15 cellular contexts compared by ENCODE assay signal in genomic region chr18:27861539-27861938, GRCh38.
A peak's percentile ranks its signal among the peaks of the same experiment; 100 is the strongest.
DNase-seq lines count a peak whose midpoint lies in the region; ATAC-seq and TF ChIP-seq lines count a peak whose summit lies in the region.
"Had no signal": no experiment of that assay in that cellular context is flagged by ENCODE, and none has a peak within 500 bp of the region (broad histone marks: within the 10 kb centered on the region; RNA-seq: fewer than 3 reads in every experiment).

No MANE protein-coding gene starts in this region.

- H3K4me3 ChIP-seq in DND-41 (ENCODE audit: low read depth in 1 of 2, low read length in 2 of 2) (no peak overlapping the region), left ventricle myocardium inferior (no peak overlapping the region), MG63 (no peak overlapping the region)
- H3K4me3 ChIP-seq: lower lobe of right lung, skin epidermis had no signal

- DNase-seq in DND-41 (no peak), NCI-H1930 (lab: John Stamatoyannopoulos, UW) (peak; percentile 96 to 97), NCI-H526 (lab: John Stamatoyannopoulos, UW) (peak; percentile 75 to 77), left ventricle myocardium inferior (no peak), germinal center (ENCODE audit: low spot score) (no peak), MG63 (no peak)
- DNase-seq: activated CD8-positive, alpha-beta memory T cell treated with anti-CD3 and anti-CD28 coated beads, Interleukin-2, amount 10 ng/mL, durations not matched to agents 7 days and 5 days; activated naive CD4-positive, alpha-beta T cell treated with anti-CD3 and anti-CD28 coated beads, Interleukin-2, amount 50 U/mL, for 16 hours; GOT3; lower lobe of right lung had no signal

- no peak overlapping the region for H2AFZ ChIP-seq in DND-41 (ENCODE audit: low read depth, low read length)

- H3K9me3 ChIP-seq in DND-41 (ENCODE audit: insufficient read depth, low read length, severe bottlenecking) (no peaks in the 10 kb centered on the region), left ventricle myocardium inferior (replicated peaks) (no peaks in the 10 kb centered on the region), MG63 (no peaks in the 10 kb centered on the region)
- H3K9me3 ChIP-seq: lower lobe of right lung had no signal

- intact Hi-C loops in left ventricle myocardium inferior (cut with micrococcal nuclease) = no loop called here

- H3K9ac ChIP-seq in DND-41 (ENCODE audit: low read depth, low read length) = no peak overlapping the region
- H3K9ac ChIP-seq: KMS-11 had no signal

- H3K79me2 ChIP-seq in DND-41 (ENCODE audit: insufficient read depth, low read length) = no peaks in the 10 kb centered on the region

- 0 out of 2 replicates have a peak overlapping the region, but pooled peaks have one; percentile 50 for H3K4me2 ChIP-seq in DND-41 (ENCODE audit: insufficient read depth, low read length)

- H3K4me1 ChIP-seq in DND-41 (ENCODE audit: insufficient read depth, low read length) (peaks cover 25% of the 10 kb centered on the region), left ventricle myocardium inferior (peaks cover 43% of the 10 kb centered on the region)
- H3K4me1 ChIP-seq: lower lobe of right lung had no signal

- TF ChIP-seq CTCF in DND-41 (IDR thresholded peaks at IDR 0.05; ENCODE audit: borderline replicate concordance, extremely low read depth, low read length, poor library complexity, severe bottlenecking) = no peak
- TF ChIP-seq CTCF in left ventricle myocardium inferior (IDR thresholded peaks at IDR 0.05; ENCODE audit: borderline replicate concordance) = no peak

- H3K27me3 ChIP-seq in DND-41 (ENCODE audit: insufficient read depth, low read length, poor library complexity) (no peaks in the 10 kb centered on the region), left ventricle myocardium inferior (ENCODE audit: low read depth) (no peaks in the 10 kb centered on the region), MG63 (no peaks in the 10 kb centered on the region)

- H4K20me1 ChIP-seq in DND-41 (ENCODE audit: insufficient read depth, low read length) = no peaks in the 10 kb centered on the region

- H3K27ac ChIP-seq in DND-41 (ENCODE audit: low read length) (0 out of 2 replicates have a peak overlapping the region, but pooled peaks have one; percentile 27), left ventricle myocardium inferior (replicated peaks) (peak overlapping the region; percentile 60)
- H3K27ac ChIP-seq: C4-2B, KMS-11, lower lobe of right lung, skin epidermis had no signal

- ATAC-seq in DND-41 (ENCODE audit: insufficient read depth, low read depth) (no peak), HG02798 (IDR thresholded peaks at IDR 0.05; ENCODE audit: poor library complexity, unreplicated experiment) (no peak), GM21515 (IDR thresholded peaks at IDR 0.05; ENCODE audit: unreplicated experiment) (no peak)
- ATAC-seq: activated CD8-positive, alpha-beta memory T cell treated with anti-CD3 and anti-CD28 coated beads, Interleukin-2, amount 10 ng/mL, durations not matched to agents 7 days and 5 days; lower lobe of right lung had no signal

- H3K36me3 ChIP-seq in DND-41 (ENCODE audit: insufficient read depth, low read length) = no peaks in the 10 kb centered on the region
- H3K36me3 ChIP-seq in left ventricle myocardium inferior = no peaks in the 10 kb centered on the region
- H3K36me3 ChIP-seq in MG63 = no peaks in the 10 kb centered on the region
- H3K36me3 ChIP-seq: lower lobe of right lung had no signal

Comparison
In these comparisons a context has a peak if more than half of its experiments do, and no peak if none do; other contexts are left out.
1. DNase-seq: peak in NCI-H1930 (2 of 2) and NCI-H526 (2 of 2); none in DND-41 (single experiment), left ventricle myocardium inferior (single experiment), germinal center (single experiment) and MG63 (single experiment).